Comparison of ENCODE assay signal across 28 cellular contexts in genomic region chr7:71687831-71688599, GRCh38.
"Had no signal": no experiment of that assay in that cellular context is flagged by ENCODE, and none has a peak within 500 bp of the region (broad histone marks: within the 10 kb centered on the region; RNA-seq: fewer than 3 reads in every experiment).

No MANE protein-coding gene starts in this region.

- H3K4me1 Mint-ChIP-seq: immature natural killer cell; naive thymus-derived CD8-positive, alpha-beta T cell; stimulated activated naive B cell treated with anti-CD40 and anti-IgM and Interleukin-4, amounts not matched to agents 10 μg/mL and 1 μg/mL and 100 μg/mL, for 72 hours had no signal

- H3K27ac Mint-ChIP-seq: immature natural killer cell; naive thymus-derived CD8-positive, alpha-beta T cell; nephron; stimulated activated naive B cell treated with anti-CD40 and anti-IgM and Interleukin-4, amounts not matched to agents 10 μg/mL and 1 μg/mL and 100 μg/mL, for 72 hours; stimulated activated naive CD8-positive, alpha-beta T cell treated with anti-CD3 and anti-CD28 coated beads, Interleukin-15, Interleukin-2, amounts not matched to agents 100 ng/mL and 50 ng/mL, for 24 hours; type B pancreatic cell had no signal

- H3K4me1 ChIP-seq: left lung, lower lobe of right lung, pancreas, prostate gland, suprapubic skin, tibial artery, uterus had no signal

- H3K9me3 Mint-ChIP-seq: nephron, type B pancreatic cell had no signal

- H3K27me3 Mint-ChIP-seq: stimulated activated naive B cell treated with anti-CD40 and anti-IgM and Interleukin-4, amounts not matched to agents 10 μg/mL and 1 μg/mL and 100 μg/mL, for 72 hours; type B pancreatic cell had no signal

- ATAC-seq: left colon; left lung; lower lobe of right lung; naive thymus-derived CD8-positive, alpha-beta T cell; pancreas; right cardiac atrium; sciatic nerve; stimulated activated naive B cell treated with anti-CD40 and anti-IgM and Interleukin-4, amounts not matched to agents 10 μg/mL and 1 μg/mL and 100 μg/mL, for 72 hours had no signal

- H3K4me3 ChIP-seq: left lung, lower lobe of right lung, pancreas, prostate gland, skin epidermis, suprapubic skin, thoracic aorta, tibial artery, uterus had no signal

- H3K36me3 ChIP-seq: left lung, lower lobe of right lung, pancreas, prostate gland, suprapubic skin, thoracic aorta, tibial artery, uterus had no signal

- H3K27ac ChIP-seq: left lung, lower lobe of right lung, pancreas, prostate gland, skin epidermis, suprapubic skin, thoracic aorta, tibial artery, uterus had no signal

- H3K4me3 Mint-ChIP-seq: immature natural killer cell; naive thymus-derived CD8-positive, alpha-beta T cell; nephron; stimulated activated naive B cell treated with anti-CD40 and anti-IgM and Interleukin-4, amounts not matched to agents 10 μg/mL and 1 μg/mL and 100 μg/mL, for 72 hours; stimulated activated naive CD8-positive, alpha-beta T cell treated with anti-CD3 and anti-CD28 coated beads, Interleukin-15, Interleukin-2, amounts not matched to agents 100 ng/mL and 50 ng/mL, for 24 hours; type B pancreatic cell had no signal

- H3K27me3 ChIP-seq: pancreas, tibial artery, uterus had no signal

- DNase-seq: hypothalamus; immature natural killer cell; kidney; left colon; left lung; lower lobe of right lung; mammary epithelial cell; mesenchymal stem cell; naive thymus-derived CD8-positive, alpha-beta T cell; pancreas; posterior cingulate gyrus; retina; right cardiac atrium; stimulated activated CD4-positive, alpha-beta T cell treated with anti-CD3 and anti-CD28 coated beads, Interleukin-12 subunit alpha, Interleukin-12 subunit beta, amount 100 ng/mL, for 4 hours; stimulated activated CD4-positive, alpha-beta T cell treated with anti-CD3 and anti-CD28 coated beads, Interleukin-15, amount 100 ng/mL, for 24 hours; stimulated activated CD4-positive, alpha-beta T cell treated with anti-CD3 and anti-CD28 coated beads, Interleukin-2, amount 100 ng/mL, for 24 hours; stimulated activated CD4-positive, alpha-beta T cell treated with anti-CD3 and anti-CD28 coated beads, Interleukin-4, amount 100 ng/mL, for 1 hour; stimulated activated naive B cell treated with anti-CD40 and anti-IgM and Interleukin-4, amounts not matched to agents 10 μg/mL and 1 μg/mL and 100 μg/mL, for 72 hours; tibial artery; uterus had no signal

- H3K36me3 Mint-ChIP-seq: immature natural killer cell; naive thymus-derived CD8-positive, alpha-beta T cell; stimulated activated naive B cell treated with anti-CD40 and anti-IgM and Interleukin-4, amounts not matched to agents 10 μg/mL and 1 μg/mL and 100 μg/mL, for 72 hours; type B pancreatic cell had no signal

- H3K9me3 ChIP-seq: left lung, lower lobe of right lung, pancreas, prostate gland, suprapubic skin, thoracic aorta, tibial artery, uterus had no signal
